2 cellular contexts compared by ENCODE assay signal in genomic region chr1:61071205-61071830, GRCh38.
TF ChIP-seq lines count a peak whose summit lies in the region.

No MANE protein-coding gene starts in this region.

TF ChIP-seq in GM23338, 12 proteins besides CTCF, POLR2A, EP300 and RAD21 (continued from another document):
- TF ChIP-seq, protein P1, sequence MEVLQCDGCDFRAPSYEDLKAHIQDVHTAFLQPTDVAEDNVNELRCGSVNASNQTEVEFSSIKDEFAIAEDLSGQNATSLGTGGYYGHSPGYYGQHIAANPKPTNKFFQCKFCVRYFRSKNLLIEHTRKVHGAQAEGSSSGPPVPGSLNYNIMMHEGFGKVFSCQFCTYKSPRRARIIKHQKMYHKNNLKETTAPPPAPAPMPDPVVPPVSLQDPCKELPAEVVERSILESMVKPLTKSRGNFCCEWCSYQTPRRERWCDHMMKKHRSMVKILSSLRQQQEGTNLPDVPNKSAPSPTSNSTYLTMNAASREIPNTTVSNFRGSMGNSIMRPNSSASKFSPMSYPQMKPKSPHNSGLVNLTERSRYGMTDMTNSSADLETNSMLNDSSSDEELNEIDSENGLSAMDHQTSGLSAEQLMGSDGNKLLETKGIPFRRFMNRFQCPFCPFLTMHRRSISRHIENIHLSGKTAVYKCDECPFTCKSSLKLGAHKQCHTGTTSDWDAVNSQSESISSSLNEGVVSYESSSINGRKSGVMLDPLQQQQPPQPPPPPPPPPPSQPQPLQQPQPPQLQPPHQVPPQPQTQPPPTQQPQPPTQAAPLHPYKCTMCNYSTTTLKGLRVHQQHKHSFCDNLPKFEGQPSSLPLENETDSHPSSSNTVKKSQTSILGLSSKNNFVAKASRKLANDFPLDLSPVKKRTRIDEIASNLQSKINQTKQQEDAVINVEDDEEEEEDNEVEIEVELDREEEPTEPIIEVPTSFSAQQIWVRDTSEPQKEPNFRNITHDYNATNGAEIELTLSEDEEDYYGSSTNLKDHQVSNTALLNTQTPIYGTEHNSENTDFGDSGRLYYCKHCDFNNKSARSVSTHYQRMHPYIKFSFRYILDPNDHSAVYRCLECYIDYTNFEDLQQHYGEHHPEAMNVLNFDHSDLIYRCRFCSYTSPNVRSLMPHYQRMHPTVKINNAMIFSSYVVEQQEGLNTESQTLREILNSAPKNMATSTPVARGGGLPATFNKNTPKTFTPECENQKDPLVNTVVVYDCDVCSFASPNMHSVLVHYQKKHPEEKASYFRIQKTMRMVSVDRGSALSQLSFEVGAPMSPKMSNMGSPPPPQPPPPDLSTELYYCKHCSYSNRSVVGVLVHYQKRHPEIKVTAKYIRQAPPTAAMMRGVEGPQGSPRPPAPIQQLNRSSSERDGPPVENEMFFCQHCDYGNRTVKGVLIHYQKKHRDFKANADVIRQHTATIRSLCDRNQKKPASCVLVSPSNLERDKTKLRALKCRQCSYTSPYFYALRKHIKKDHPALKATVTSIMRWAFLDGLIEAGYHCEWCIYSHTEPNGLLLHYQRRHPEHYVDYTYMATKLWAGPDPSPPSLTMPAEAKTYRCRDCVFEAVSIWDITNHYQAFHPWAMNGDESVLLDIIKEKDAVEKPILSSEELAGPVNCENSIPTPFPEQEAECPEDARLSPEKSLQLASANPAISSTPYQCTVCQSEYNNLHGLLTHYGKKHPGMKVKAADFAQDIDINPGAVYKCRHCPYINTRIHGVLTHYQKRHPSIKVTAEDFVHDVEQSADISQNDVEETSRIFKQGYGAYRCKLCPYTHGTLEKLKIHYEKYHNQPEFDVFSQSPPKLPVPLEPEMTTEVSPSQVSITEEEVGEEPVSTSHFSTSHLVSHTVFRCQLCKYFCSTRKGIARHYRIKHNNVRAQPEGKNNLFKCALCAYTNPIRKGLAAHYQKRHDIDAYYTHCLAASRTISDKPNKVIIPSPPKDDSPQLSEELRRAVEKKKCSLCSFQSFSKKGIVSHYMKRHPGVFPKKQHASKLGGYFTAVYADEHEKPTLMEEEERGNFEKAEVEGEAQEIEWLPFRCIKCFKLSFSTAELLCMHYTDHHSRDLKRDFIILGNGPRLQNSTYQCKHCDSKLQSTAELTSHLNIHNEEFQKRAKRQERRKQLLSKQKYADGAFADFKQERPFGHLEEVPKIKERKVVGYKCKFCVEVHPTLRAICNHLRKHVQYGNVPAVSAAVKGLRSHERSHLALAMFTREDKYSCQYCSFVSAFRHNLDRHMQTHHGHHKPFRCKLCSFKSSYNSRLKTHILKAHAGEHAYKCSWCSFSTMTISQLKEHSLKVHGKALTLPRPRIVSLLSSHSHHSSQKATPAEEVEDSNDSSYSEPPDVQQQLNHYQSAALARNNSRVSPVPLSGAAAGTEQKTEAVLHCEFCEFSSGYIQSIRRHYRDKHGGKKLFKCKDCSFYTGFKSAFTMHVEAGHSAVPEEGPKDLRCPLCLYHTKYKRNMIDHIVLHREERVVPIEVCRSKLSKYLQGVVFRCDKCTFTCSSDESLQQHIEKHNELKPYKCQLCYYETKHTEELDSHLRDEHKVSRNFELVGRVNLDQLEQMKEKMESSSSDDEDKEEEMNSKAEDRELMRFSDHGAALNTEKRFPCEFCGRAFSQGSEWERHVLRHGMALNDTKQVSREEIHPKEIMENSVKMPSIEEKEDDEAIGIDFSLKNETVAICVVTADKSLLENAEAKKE (CRISPR knock-in tag; IDR thresholded peaks at IDR 0.05): no peak
- TF ChIP-seq JUNB (IDR thresholded peaks at IDR 0.05; ENCODE audit: unreplicated experiment): no peak
- no peak for TF ChIP-seq CREB1 (CRISPR knock-in tag; IDR thresholded peaks at IDR 0.05; ENCODE audit: low read depth)
- no peak for TF ChIP-seq ZNF331 (CRISPR knock-in tag; IDR thresholded peaks at IDR 0.05; ENCODE audit: low read depth)

TF ChIP-seq in K562, 482 proteins besides CTCF, POLR2A, EP300 and RAD21 (continued from another document):
- TF ChIP-seq BCLAF1 (IDR thresholded peaks at IDR 0.05; ENCODE audit: borderline replicate concordance in 1 of 2, control insufficient read depth in 1 of 2, low read depth in 2 of 2, low read length in 1 of 2) (0 out of 4 replicates have a peak, but pooled peaks of 1 of the 2 experiments have one; percentile 13), SMARCA4 (IDR thresholded peaks at IDR 0.05) (0 out of 2 replicates have a peak, but pooled peaks have one; percentile 14), ETV5 (CRISPR knock-in tag; IDR thresholded peaks at IDR 0.05; ENCODE audit: low read depth) (no peak), MAFK (IDR thresholded peaks at IDR 0.05; ENCODE audit: low read length) (no peak), ZNF699 (CRISPR knock-in tag; IDR thresholded peaks at IDR 0.05; ENCODE audit: insufficient replicate concordance) (no peak), CHD2 (IDR thresholded peaks at IDR 0.05; ENCODE audit: low read depth, low read length) (no peak), LARP7 (IDR thresholded peaks at IDR 0.05) (peak; percentile 73; the same call in 1 of the 2 replicates), CREBBP (IDR thresholded peaks at IDR 0.05; ENCODE audit: low read depth, low read length) (no peak), ZNF696 (CRISPR knock-in tag; conservative IDR thresholded peaks at IDR 0.05) (no peak), ZC3H8 (IDR thresholded peaks at IDR 0.05) (peak; percentile 83; the same call in 1 of the 2 replicates), ZBTB40 (IDR thresholded peaks at IDR 0.05) (peak; percentile 46; the same call in 1 of the 2 replicates), ZBTB40 (CRISPR knock-in tag; IDR thresholded peaks at IDR 0.05) (no peak)
- TF ChIP-seq, protein P2, sequence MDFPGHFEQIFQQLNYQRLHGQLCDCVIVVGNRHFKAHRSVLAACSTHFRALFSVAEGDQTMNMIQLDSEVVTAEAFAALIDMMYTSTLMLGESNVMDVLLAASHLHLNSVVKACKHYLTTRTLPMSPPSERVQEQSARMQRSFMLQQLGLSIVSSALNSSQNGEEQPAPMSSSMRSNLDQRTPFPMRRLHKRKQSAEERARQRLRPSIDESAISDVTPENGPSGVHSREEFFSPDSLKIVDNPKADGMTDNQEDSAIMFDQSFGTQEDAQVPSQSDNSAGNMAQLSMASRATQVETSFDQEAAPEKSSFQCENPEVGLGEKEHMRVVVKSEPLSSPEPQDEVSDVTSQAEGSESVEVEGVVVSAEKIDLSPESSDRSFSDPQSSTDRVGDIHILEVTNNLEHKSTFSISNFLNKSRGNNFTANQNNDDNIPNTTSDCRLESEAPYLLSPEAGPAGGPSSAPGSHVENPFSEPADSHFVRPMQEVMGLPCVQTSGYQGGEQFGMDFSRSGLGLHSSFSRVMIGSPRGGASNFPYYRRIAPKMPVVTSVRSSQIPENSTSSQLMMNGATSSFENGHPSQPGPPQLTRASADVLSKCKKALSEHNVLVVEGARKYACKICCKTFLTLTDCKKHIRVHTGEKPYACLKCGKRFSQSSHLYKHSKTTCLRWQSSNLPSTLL (IDR thresholded peaks at IDR 0.05): 0 out of 2 replicates have a peak, but pooled peaks have one; percentile 53
TF ChIP-seq in K562: peak in this region for 33.
